1 cellular context compared by ENCODE assay signal in genomic region chr6:57432162-57432561, GRCh38.
TF ChIP-seq lines count a peak whose summit lies in the region.

No MANE protein-coding gene starts in this region.

TF ChIP-seq in HepG2, 621 proteins besides CTCF, POLR2A, EP300 and RAD21 (continued from another document):
- TF ChIP-seq ZNF318 (CRISPR knock-in tag; IDR thresholded peaks at IDR 0.05) (no peak), MED1 (CRISPR knock-in tag; IDR thresholded peaks at IDR 0.05) (no peak), ZNF138 (CRISPR knock-in tag; IDR thresholded peaks at IDR 0.05; ENCODE audit: low read depth) (no peak), SIN3B (IDR thresholded peaks at IDR 0.05; ENCODE audit: low read length) (no peak), ZNF207 (IDR thresholded peaks at IDR 0.05; ENCODE audit: borderline replicate concordance) (no peak)
- TF ChIP-seq, protein P1, sequence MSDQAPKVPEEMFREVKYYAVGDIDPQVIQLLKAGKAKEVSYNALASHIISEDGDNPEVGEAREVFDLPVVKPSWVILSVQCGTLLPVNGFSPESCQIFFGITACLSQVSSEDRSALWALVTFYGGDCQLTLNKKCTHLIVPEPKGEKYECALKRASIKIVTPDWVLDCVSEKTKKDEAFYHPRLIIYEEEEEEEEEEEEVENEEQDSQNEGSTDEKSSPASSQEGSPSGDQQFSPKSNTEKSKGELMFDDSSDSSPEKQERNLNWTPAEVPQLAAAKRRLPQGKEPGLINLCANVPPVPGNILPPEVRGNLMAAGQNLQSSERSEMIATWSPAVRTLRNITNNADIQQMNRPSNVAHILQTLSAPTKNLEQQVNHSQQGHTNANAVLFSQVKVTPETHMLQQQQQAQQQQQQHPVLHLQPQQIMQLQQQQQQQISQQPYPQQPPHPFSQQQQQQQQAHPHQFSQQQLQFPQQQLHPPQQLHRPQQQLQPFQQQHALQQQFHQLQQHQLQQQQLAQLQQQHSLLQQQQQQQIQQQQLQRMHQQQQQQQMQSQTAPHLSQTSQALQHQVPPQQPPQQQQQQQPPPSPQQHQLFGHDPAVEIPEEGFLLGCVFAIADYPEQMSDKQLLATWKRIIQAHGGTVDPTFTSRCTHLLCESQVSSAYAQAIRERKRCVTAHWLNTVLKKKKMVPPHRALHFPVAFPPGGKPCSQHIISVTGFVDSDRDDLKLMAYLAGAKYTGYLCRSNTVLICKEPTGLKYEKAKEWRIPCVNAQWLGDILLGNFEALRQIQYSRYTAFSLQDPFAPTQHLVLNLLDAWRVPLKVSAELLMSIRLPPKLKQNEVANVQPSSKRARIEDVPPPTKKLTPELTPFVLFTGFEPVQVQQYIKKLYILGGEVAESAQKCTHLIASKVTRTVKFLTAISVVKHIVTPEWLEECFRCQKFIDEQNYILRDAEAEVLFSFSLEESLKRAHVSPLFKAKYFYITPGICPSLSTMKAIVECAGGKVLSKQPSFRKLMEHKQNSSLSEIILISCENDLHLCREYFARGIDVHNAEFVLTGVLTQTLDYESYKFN (CRISPR knock-in tag; conservative IDR thresholded peaks at IDR 0.05) = no peak
